36 cellular contexts compared by ENCODE assay signal in genomic region chr17:7367083-7367482, GRCh38. TPM values are rescaled to one million over a fixed set of nuclear protein-coding genes. Genes with fewer than 3 reads are reported as not detected.
"Had no signal": no experiment of that assay in that cellular context is flagged by ENCODE, and none has a peak within 500 bp of the region (broad histone marks: within the 10 kb centered on the region; RNA-seq: fewer than 3 reads in every experiment).

No MANE protein-coding gene starts in this region.

- ATAC-seq: activated CD8-positive, alpha-beta T cell treated with anti-CD3 and anti-CD28 coated beads for 36 hours; activated T-cell treated with anti-CD3 and anti-CD28 coated beads, Interleukin-2, amount 50 U/mL, for 72 hours; activated T-helper 17 cell treated with anti-CD3 and anti-CD28 coated beads, Interleukin-2, amount 50 U/mL, for 72 hours; Panc1 had no signal

- H3K27ac Mint-ChIP-seq: activated B cell treated with CpG ODN at 0.5 μM for 24 hours; activated CD8-positive, alpha-beta T cell treated with anti-CD3 and anti-CD28 coated beads for 36 hours; activated naive CD8-positive, alpha-beta T cell treated with anti-CD3 and anti-CD28 coated beads for 36 hours; activated T-cell treated with anti-CD3 and anti-CD28 coated beads, Interleukin-2, amount 50 U/mL, for 72 hours; activated T-helper 17 cell treated with anti-CD3 and anti-CD28 coated beads, Interleukin-2, amount 50 U/mL, for 72 hours; T-helper 1 cell treated with Interleukin-12 subunit alpha and Interleukin-12 subunit beta and Interleukin-4 antibody, amounts not matched to agents 30 μg/mL and 1 μg/mL, for 36 hours; T-helper 2 cell treated with Interferon-gamma antibody and Interleukin-4, amounts not matched to agents 5 μg/mL and 100 μg/mL, for 36 hours had no signal

- H3K9ac ChIP-seq: KMS-11, SK-N-SH had no signal

- H3K27me3 Mint-ChIP-seq: activated B cell treated with CpG ODN at 0.5 μM for 24 hours; activated CD8-positive, alpha-beta T cell treated with anti-CD3 and anti-CD28 coated beads for 36 hours; activated naive CD8-positive, alpha-beta T cell treated with anti-CD3 and anti-CD28 coated beads for 36 hours had no signal

- FAIRE-seq: TTC549 had no signal

- H3K9me3 ChIP-seq: SJCRH30, SK-N-SH had no signal

- H3K36me3 ChIP-seq: cardiac muscle cell, SJCRH30 had no signal

- H3K4me1 Mint-ChIP-seq: activated B cell treated with CpG ODN at 0.5 μM for 24 hours; activated naive CD8-positive, alpha-beta T cell treated with anti-CD3 and anti-CD28 coated beads for 36 hours; activated T-helper 17 cell treated with anti-CD3 and anti-CD28 coated beads, Interleukin-2, amount 50 U/mL, for 72 hours; central memory CD8-positive, alpha-beta T cell had no signal

- H3K4me1 ChIP-seq: SJCRH30 had no signal

- H3K36me3 Mint-ChIP-seq: activated naive CD8-positive, alpha-beta T cell treated with anti-CD3 and anti-CD28 coated beads for 36 hours had no signal

- H3K4me3 Mint-ChIP-seq: activated B cell treated with CpG ODN at 0.5 μM for 24 hours; activated CD8-positive, alpha-beta T cell treated with anti-CD3 and anti-CD28 coated beads for 36 hours; activated naive CD8-positive, alpha-beta T cell treated with anti-CD3 and anti-CD28 coated beads for 36 hours; activated T-cell treated with anti-CD3 and anti-CD28 coated beads, Interleukin-2, amount 50 U/mL, for 72 hours; activated T-helper 17 cell treated with anti-CD3 and anti-CD28 coated beads, Interleukin-2, amount 50 U/mL, for 72 hours; central memory CD8-positive, alpha-beta T cell; T-helper 1 cell treated with Interleukin-12 subunit alpha and Interleukin-12 subunit beta and Interleukin-4 antibody, amounts not matched to agents 30 μg/mL and 1 μg/mL, for 36 hours; T-helper 2 cell treated with Interferon-gamma antibody and Interleukin-4, amounts not matched to agents 5 μg/mL and 100 μg/mL, for 36 hours had no signal

- H3K27me3 ChIP-seq: cardiac muscle cell, SJCRH30 had no signal

- H3K4me2 ChIP-seq: KMS-11, SK-N-SH had no signal

- H3K27ac ChIP-seq: cardiac muscle cell, KMS-11, SJCRH30 had no signal

- DNase-seq: activated B cell treated with CpG ODN at 0.5 μM for 24 hours; activated CD4-positive, alpha-beta T cell treated with anti-CD3 and anti-CD28 coated beads for 48 hours; activated CD4-positive, alpha-beta T cell treated with anti-CD3 and anti-CD28 coated beads, Interleukin-2, amount 50 U/mL, for 4 hours; activated CD4-positive, CD25-positive, alpha-beta regulatory T cell treated with anti-CD3 and anti-CD28 coated beads, Interleukin-2, amount 50 U/mL, for 72 hours; activated CD8-positive, alpha-beta T cell treated with anti-CD3 and anti-CD28 coated beads for 36 hours; activated effector memory CD4-positive, alpha-beta T cell treated with anti-CD3 and anti-CD28 coated beads, Interleukin-2, amount 50 U/mL, for 16 hours; activated naive CD4-positive, alpha-beta T cell; activated naive CD4-positive, alpha-beta T cell treated with anti-CD3 and anti-CD28 coated beads, Interleukin-2, amount 50 U/mL, for 16 hours; activated naive CD8-positive, alpha-beta T cell treated with anti-CD3 and anti-CD28 coated beads for 36 hours; activated T-cell treated with anti-CD3 and anti-CD28 coated beads, Interleukin-2, amount 50 U/mL, for 1 hour; activated T-cell treated with anti-CD3 and anti-CD28 coated beads, Interleukin-2, amount 50 U/mL, for 72 hours; amniotic stem cell; aorta; MM.1S; MV-4-11; NCI-H1092; NCI-H1436 treated with DMSO at 0.1 percent for 48 hours; NCI-H1694 treated with DMSO at 0.1 percent for 48 hours; NCI-H2029; NCI-H345; NCI-H524 treated with DMSO at 0.1 percent for 48 hours; SHP77; SJCRH30; SK-N-SH had no signal

- H3K9me3 Mint-ChIP-seq: activated B cell treated with CpG ODN at 0.5 μM for 24 hours; activated CD8-positive, alpha-beta T cell treated with anti-CD3 and anti-CD28 coated beads for 36 hours; activated naive CD8-positive, alpha-beta T cell treated with anti-CD3 and anti-CD28 coated beads for 36 hours; activated T-cell treated with anti-CD3 and anti-CD28 coated beads, Interleukin-2, amount 50 U/mL, for 72 hours; activated T-helper 17 cell treated with anti-CD3 and anti-CD28 coated beads, Interleukin-2, amount 50 U/mL, for 72 hours; central memory CD8-positive, alpha-beta T cell; T-helper 1 cell treated with Interleukin-12 subunit alpha and Interleukin-12 subunit beta and Interleukin-4 antibody, amounts not matched to agents 30 μg/mL and 1 μg/mL, for 36 hours; T-helper 2 cell treated with Interferon-gamma antibody and Interleukin-4, amounts not matched to agents 5 μg/mL and 100 μg/mL, for 36 hours had no signal

- H3K4me3 ChIP-seq: cardiac muscle cell, SJCRH30 had no signal

RNA-seq across cellular contexts. Expression of gene TMEM95, which starts 12.1 kb away (rescaled TPM):
- total RNA-seq: activated B cell treated with CpG ODN at 0.5 μM for 24 hours; activated CD8-positive, alpha-beta memory T cell treated with anti-CD3 and anti-CD28 coated beads for 36 hours; activated CD8-positive, alpha-beta T cell treated with anti-CD3 and anti-CD28 coated beads for 36 hours; activated naive CD8-positive, alpha-beta T cell treated with anti-CD3 and anti-CD28 coated beads for 36 hours; aorta; cardiac muscle cell; LHCN-M2; NCI-H460; RPMI7951; SJCRH30 had no signal
- polyA plus RNA-seq: aorta, cardiac muscle cell, SK-N-SH had no signal

RNA-seq across cellular contexts. Expression of gene TNK1, which starts 13.8 kb away (rescaled TPM):
- total RNA-seq: LHCN-M2, SJCRH30 had no signal

RNA-seq across cellular contexts. Expression of gene ACAP1, which starts 30.8 kb away (rescaled TPM):
- total RNA-seq: LHCN-M2 had no signal
